Comparison of ENCODE assay signal across 13 cellular contexts in genomic region chr10:79184649-79185048, GRCh38.
DNase-seq lines count a peak whose midpoint lies in the region; ATAC-seq and TF ChIP-seq lines count a peak whose summit lies in the region.
"Had no signal": no experiment of that assay in that cellular context is flagged by ENCODE, and none has a peak within 500 bp of the region (broad histone marks: within the 10 kb centered on the region; RNA-seq: fewer than 3 reads in every experiment).

No MANE protein-coding gene starts in this region.

- H3K36me3 ChIP-seq in SJCRH30 = no peaks in the 10 kb centered on the region; the same call in 1 of the 2 replicates

- H3K4me1 Mint-ChIP-seq in Calu3 (ENCODE audit: low read depth, unreplicated experiment) (peaks cover 78% of the 10 kb centered on the region), progenitor cell of endocrine pancreas (ENCODE audit: low read depth) (peaks cover 40% of the 10 kb centered on the region)
- H3K4me1 Mint-ChIP-seq: B cell; central memory CD8-positive, alpha-beta T cell had no signal

- no TSS peak for BruUV-seq in Calu3 (replicated peaks; lab: Mats Ljungman, UMichigan)

- H3K4me3 Mint-ChIP-seq in Calu3 (ENCODE audit: low read depth, unreplicated experiment) = peak overlapping the region; percentile 10
- no peak overlapping the region for H3K4me3 Mint-ChIP-seq in progenitor cell of endocrine pancreas (ENCODE audit: low read depth)
- H3K4me3 Mint-ChIP-seq: B cell; central memory CD8-positive, alpha-beta T cell had no signal

- H3K4me3 ChIP-seq in SJCRH30 = no peak overlapping the region

- ATAC-seq in left ventricle myocardium superior (no peak), GM21367 (IDR thresholded peaks at IDR 0.05; ENCODE audit: unreplicated experiment) (no peak), GM19351 (IDR thresholded peaks at IDR 0.05; ENCODE audit: unreplicated experiment) (no peak), HG02884 (IDR thresholded peaks at IDR 0.05; ENCODE audit: unreplicated experiment) (no peak)

- TF ChIP-seq CTCF in Calu3 (IDR thresholded peaks at IDR 0.05; ENCODE audit: unreplicated experiment) (no peak), progenitor cell of endocrine pancreas (IDR thresholded peaks at IDR 0.05; ENCODE audit: unreplicated experiment) (no peak)

- intact Hi-C loops in Calu3 (cut with micrococcal nuclease; ENCODE audit: unreplicated experiment) = loop anchor here (2.0 kb wide), 1 partner anchor 210 kb away; no protein-coding TSS in a partner anchor
- intact Hi-C loops in left ventricle myocardium superior (cut with micrococcal nuclease) = loop anchor here (10.0 kb wide), 1 partner anchor 110 kb away; no protein-coding TSS in a partner anchor

- peak overlapping the region; percentile 44 for H3K27ac ChIP-seq in SJCRH30

- DNase-seq in Calu3 (no peak), SJCRH30 (no peak), left ventricle myocardium superior (peak; percentile 28), progenitor cell of endocrine pancreas (ENCODE audit: low spot score, unreplicated experiment) (no peak)
- no peak for DNase-seq in stimulated activated CD4-positive, alpha-beta T cell treated with anti-CD3 and anti-CD28 coated beads, Interleukin-2, amount 100 ng/mL, for 24 hours
- DNase-seq: activated CD4-positive, alpha-beta T cell treated with anti-CD3 and anti-CD28 coated beads for 4 hours; left colon; retina had no signal

- H3K27me3 ChIP-seq in SJCRH30 = no peaks in the 10 kb centered on the region

- H3K9me3 Mint-ChIP-seq in Calu3 (ENCODE audit: low read depth, unreplicated experiment) = no peaks in the 10 kb centered on the region
- no peaks in the 10 kb centered on the region for H3K9me3 Mint-ChIP-seq in progenitor cell of endocrine pancreas (ENCODE audit: low read depth)
- H3K9me3 Mint-ChIP-seq: central memory CD8-positive, alpha-beta T cell had no signal

- peaks cover 67% of the 10 kb centered on the region for H3K4me1 ChIP-seq in SJCRH30

- no peaks in the 10 kb centered on the region for H3K27me3 Mint-ChIP-seq in Calu3 (ENCODE audit: unreplicated experiment)
- H3K27me3 Mint-ChIP-seq in progenitor cell of endocrine pancreas = no peaks in the 10 kb centered on the region
- H3K27me3 Mint-ChIP-seq: central memory CD8-positive, alpha-beta T cell had no signal

- H3K27ac Mint-ChIP-seq in Calu3 (ENCODE audit: unreplicated experiment) (peak overlapping the region; percentile 48), progenitor cell of endocrine pancreas (peak overlapping the region; percentile 59)
- H3K27ac Mint-ChIP-seq: B cell had no signal

- H3K9me3 ChIP-seq in SJCRH30 (replicated peaks) = no peaks in the 10 kb centered on the region

- H3K36me3 Mint-ChIP-seq in Calu3 (ENCODE audit: insufficient read depth, unreplicated experiment) (peaks cover 6% of the 10 kb centered on the region), progenitor cell of endocrine pancreas (ENCODE audit: insufficient read depth) (no peaks in the 10 kb centered on the region)

- CTCF ChIA-PET in Calu3 (lab: Charles Lee) = interaction anchor here (0.7 to 1.7 kb wide), 8 partner anchors 9 to 814 kb away, joined by 3 to 5 read pairs (median 4); no protein-coding TSS in a partner anchor
